In the genomic region with DNA sequence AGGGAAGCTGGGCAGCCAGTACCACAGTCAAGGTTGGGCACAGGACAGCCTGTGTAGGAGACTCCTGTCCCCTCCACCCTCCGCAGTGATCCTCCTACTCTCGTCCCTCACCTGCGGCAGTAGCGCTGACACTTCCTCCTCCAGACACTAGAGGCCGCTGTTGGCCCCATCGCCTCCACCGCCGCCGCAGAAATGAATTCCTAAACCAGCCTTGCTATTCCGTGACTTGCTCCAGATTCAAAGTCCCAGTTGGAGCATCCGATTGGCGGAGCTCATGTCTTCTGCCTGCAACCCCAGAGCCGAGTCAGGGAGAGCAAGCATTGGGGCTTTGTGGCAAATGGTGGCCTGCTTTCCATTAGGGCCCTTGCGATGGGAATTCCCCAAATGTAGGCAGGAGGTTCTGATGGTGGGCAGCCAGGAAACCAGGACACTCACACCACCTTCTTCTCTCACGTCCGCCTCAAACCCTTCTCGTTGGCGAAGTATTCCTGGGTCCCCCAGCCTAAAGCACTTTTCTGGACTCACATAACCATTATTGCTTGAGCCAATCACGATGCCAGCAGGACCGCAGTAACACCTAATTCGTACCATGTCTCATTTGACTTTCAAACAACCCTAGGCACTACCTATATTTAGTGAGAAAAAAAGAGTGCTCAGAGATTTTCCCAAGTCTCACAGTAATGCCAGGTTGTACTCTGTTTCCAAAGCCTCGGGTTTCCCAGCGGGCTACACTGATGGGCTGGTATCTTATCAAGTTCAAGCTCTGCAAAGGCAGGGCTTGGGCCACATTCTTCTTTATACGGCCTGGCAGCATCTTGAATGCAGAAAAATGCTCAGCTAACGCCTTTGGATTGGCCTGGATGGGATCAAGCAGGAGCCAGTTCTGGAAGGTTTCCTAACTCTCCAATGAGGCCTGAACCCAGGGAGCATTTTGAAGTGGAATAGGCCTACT, we compare ENCODE assay signal across 8 cellular contexts. TPM values are rescaled to one million over a fixed set of nuclear protein-coding genes. Genes with fewer than 3 reads are reported as not detected.
DNase-seq lines count a peak whose midpoint lies in the region; ATAC-seq and TF ChIP-seq lines count a peak whose summit lies in the region.

No MANE protein-coding gene starts in this region.

- H3K9me3 ChIP-seq in right lobe of liver, result no peaks in the 10 kb centered on the region

- POLR2A ChIA-PET in activated CD4-positive, alpha-beta T cell treated with anti-CD3 and anti-CD28 coated beads, Interleukin-2, amount 10 ng/mL, durations not matched to agents 7 days and 5 days (lab: Charles Lee), result interaction anchor here (1.6 kb wide), 1 partner anchor 23 kb away, joined by 6 read pairs; no protein-coding TSS in a partner anchor

- H3K4me3 Mint-ChIP-seq in activated CD4-positive, alpha-beta T cell treated with anti-CD3 and anti-CD28 coated beads, Interleukin-2, amount 10 ng/mL, durations not matched to agents 7 days and 5 days, result peak overlapping the region; percentile 58
- H3K4me3 Mint-ChIP-seq in dendritic cell treated with granulocyte-macrophage colony-stimulating factor and Interleukin-4, amounts not matched to agents 40 ng/mL and 50 ng/mL, for 4 days, result peak overlapping the region; percentile 54

- H3K9me3 Mint-ChIP-seq in activated CD4-positive, alpha-beta T cell treated with anti-CD3 and anti-CD28 coated beads, Interleukin-2, amount 10 ng/mL, durations not matched to agents 7 days and 5 days, result no peaks in the 10 kb centered on the region
- H3K9me3 Mint-ChIP-seq in dendritic cell treated with granulocyte-macrophage colony-stimulating factor and Interleukin-4, amounts not matched to agents 40 ng/mL and 50 ng/mL, for 4 days, result no peaks in the 10 kb centered on the region

- H3K27ac ChIP-seq in right lobe of liver, result peak overlapping the region; percentile 95 to 100 (median 99)

- H3K36me3 ChIP-seq in GM06990 (ENCODE audit: control insufficient read depth, insufficient read depth, low read length) (peaks cover 12% of the 10 kb centered on the region), right lobe of liver (peaks cover 0 to 23% (median 2%) of the 10 kb centered on the region in 4 donors)

- peaks cover 0 to 15% (median 0%) of the 10 kb centered on the region in 4 donors for H3K4me1 ChIP-seq in right lobe of liver

- H3K36me3 Mint-ChIP-seq in activated CD4-positive, alpha-beta T cell treated with anti-CD3 and anti-CD28 coated beads, Interleukin-2, amount 10 ng/mL, durations not matched to agents 7 days and 5 days (ENCODE audit: low read depth), result peaks cover 15% of the 10 kb centered on the region
- H3K36me3 Mint-ChIP-seq in dendritic cell treated with granulocyte-macrophage colony-stimulating factor and Interleukin-4, amounts not matched to agents 40 ng/mL and 50 ng/mL, for 4 days (ENCODE audit: low read depth), result peaks cover 35% of the 10 kb centered on the region

- H3K4me3 ChIP-seq in GM06990 (replicated peaks; ENCODE audit: low read depth, low read length) (peak overlapping the region; percentile 62), right lobe of liver (peak overlapping the region in 1 of 3 donors; percentile 28)

- intact Hi-C loops in dendritic cell treated with granulocyte-macrophage colony-stimulating factor and Interleukin-4, amounts not matched to agents 40 ng/mL and 50 ng/mL, for 4 days (cut with micrococcal nuclease), result loop anchor here (1.0 to 5.0 kb wide), 2 partner anchors 17 to 109 kb away; partner anchors contain the start of gene DNPEP
- intact Hi-C loops in right lobe of liver (cut with DNase I), result no loop called here

- peak; percentile 98 for TF ChIP-seq CTCF in GM06990 (IDR thresholded peaks at IDR 0.05; ENCODE audit: insufficient read depth, low read length, poor library complexity, severe bottlenecking)
- peak; percentile 87 to 99 (median 98) for TF ChIP-seq CTCF in right lobe of liver (IDR thresholded peaks at IDR 0.05)

- CTCF ChIA-PET in activated CD4-positive, alpha-beta T cell treated with anti-CD3 and anti-CD28 coated beads, Interleukin-2, amount 10 ng/mL, durations not matched to agents 7 days and 5 days (lab: Charles Lee), result interaction anchor here (0.5 to 15.6 kb wide), 13 partner anchors 7 to 111 kb away, joined by 3 to 194 read pairs (median 7); partner anchors contain the start of genes CNPPD1, TUBA4A and TUBA4B

- no peaks in the 10 kb centered on the region for H3K27me3 ChIP-seq in GM06990 (replicated peaks; ENCODE audit: control insufficient read depth, insufficient read depth, low read length)
- no peaks in the 10 kb centered on the region for H3K27me3 ChIP-seq in right lobe of liver

- H3K4me1 Mint-ChIP-seq in activated CD4-positive, alpha-beta T cell treated with anti-CD3 and anti-CD28 coated beads, Interleukin-2, amount 10 ng/mL, durations not matched to agents 7 days and 5 days, result peaks cover 39% of the 10 kb centered on the region
- H3K4me1 Mint-ChIP-seq in dendritic cell treated with granulocyte-macrophage colony-stimulating factor and Interleukin-4, amounts not matched to agents 40 ng/mL and 50 ng/mL, for 4 days (ENCODE audit: low read depth), result peaks cover 46% of the 10 kb centered on the region

- H3K27ac Mint-ChIP-seq in activated CD4-positive, alpha-beta T cell treated with anti-CD3 and anti-CD28 coated beads, Interleukin-2, amount 10 ng/mL, durations not matched to agents 7 days and 5 days, result peak overlapping the region; percentile 99
- H3K27ac Mint-ChIP-seq in dendritic cell treated with granulocyte-macrophage colony-stimulating factor and Interleukin-4, amounts not matched to agents 40 ng/mL and 50 ng/mL, for 4 days, result peak overlapping the region; percentile 89

- ATAC-seq in HG03066 (IDR thresholded peaks at IDR 0.05; ENCODE audit: low read depth, unreplicated experiment), result peak; percentile 26
- ATAC-seq in right lobe of liver, result peak; percentile 60 to 71 (median 68)
- ATAC-seq in GM21737 (IDR thresholded peaks at IDR 0.05; ENCODE audit: unreplicated experiment), result no peak

- no peak for TF ChIP-seq POLR2A in right lobe of liver (IDR thresholded peaks at IDR 0.05)

- H3K27me3 Mint-ChIP-seq in activated CD4-positive, alpha-beta T cell treated with anti-CD3 and anti-CD28 coated beads, Interleukin-2, amount 10 ng/mL, durations not matched to agents 7 days and 5 days, result no peaks in the 10 kb centered on the region
- H3K27me3 Mint-ChIP-seq in dendritic cell treated with granulocyte-macrophage colony-stimulating factor and Interleukin-4, amounts not matched to agents 40 ng/mL and 50 ng/mL, for 4 days, result peaks cover 5% of the 10 kb centered on the region

- 36% methylated on average over 19 of the region's 25 CpGs for WGBS in right lobe of liver (ENCODE audit: insufficient coverage, low coverage, low lambda C conversion rate, missing lambda C conversion rate)

- DNase-seq in GM06990 (ENCODE audit: extremely low read depth, insufficient read length) (peak; percentile 77), NCI-H345 treated with DMSO at 0.1 percent for 48 hours (lab: John Stamatoyannopoulos, UW; ENCODE audit: unreplicated experiment) (peak; percentile 73), right lobe of liver (peak; percentile 74 to 85 (median 84))
- peak; percentile 76 for DNase-seq in activated CD4-positive, alpha-beta T cell treated with anti-CD3 and anti-CD28 coated beads, Interleukin-2, amount 10 ng/mL, durations not matched to agents 7 days and 5 days
- DNase-seq in stimulated activated CD4-positive, alpha-beta T cell treated with anti-CD3 and anti-CD28 coated beads, Interleukin-4, amount 100 ng/mL, for 48 hours (ENCODE audit: low read depth in 2 of 2), result peak; percentile 57 to 66

RNA-seq across cellular contexts. Expression of gene DNAJB2, which starts 1.2 kb away (rescaled TPM):
- total RNA-seq in activated CD4-positive, alpha-beta T cell treated with anti-CD3 and anti-CD28 coated beads, Interleukin-2, amount 10 ng/mL, durations not matched to agents 7 days and 5 days, result 10 to 100 TPM; 38.2 to 40.9 TPM
- total RNA-seq in right lobe of liver, result 10 to 100 TPM; 32.6 to 52.1 (median 39.9) TPM

RNA-seq across cellular contexts. Expression of gene TUBA4A, which starts 24.3 kb away (rescaled TPM):
- 100 to 1,000 TPM; 261 to 339 TPM for total RNA-seq in activated CD4-positive, alpha-beta T cell treated with anti-CD3 and anti-CD28 coated beads, Interleukin-2, amount 10 ng/mL, durations not matched to agents 7 days and 5 days
- 100 to 1,000 TPM in 1 of 6 experiments, 10 to 100 TPM in 5; 14.9 to 114 (median 35.6) TPM for total RNA-seq in right lobe of liver

RNA-seq across cellular contexts. Expression of gene TUBA4B, which starts 24.9 kb away (rescaled TPM):
- total RNA-seq in activated CD4-positive, alpha-beta T cell treated with anti-CD3 and anti-CD28 coated beads, Interleukin-2, amount 10 ng/mL, durations not matched to agents 7 days and 5 days, result not detected
- total RNA-seq in right lobe of liver, result 1 to 10 TPM in 1 of 6 experiments, under 1 TPM in 3, not detected in 2; 0.27 to 2.0 (median 0.57) TPM

RNA-seq across cellular contexts. Expression of gene PTPRN, which starts 31.2 kb away (rescaled TPM):
- not detected for total RNA-seq in activated CD4-positive, alpha-beta T cell treated with anti-CD3 and anti-CD28 coated beads, Interleukin-2, amount 10 ng/mL, durations not matched to agents 7 days and 5 days
- total RNA-seq in right lobe of liver, result under 1 TPM in 1 of 6 experiments, not detected in 5; 0.31 TPM

RNA-seq across cellular contexts. Expression of gene STK16, which starts 32.7 kb away (rescaled TPM):
- 10 to 100 TPM; 33.0 to 33.5 TPM for total RNA-seq in activated CD4-positive, alpha-beta T cell treated with anti-CD3 and anti-CD28 coated beads, Interleukin-2, amount 10 ng/mL, durations not matched to agents 7 days and 5 days
- 10 to 100 TPM; 17.7 to 28.1 (median 21.9) TPM for total RNA-seq in right lobe of liver
